8 cellular contexts compared by ENCODE assay signal in genomic region chr14:93115920-93116675, GRCh38. TPM values are rescaled to one million over a fixed set of nuclear protein-coding genes. Genes with fewer than 3 reads are reported as not detected.
DNase-seq lines count a peak whose midpoint lies in the region; ATAC-seq and TF ChIP-seq lines count a peak whose summit lies in the region.

Gene ITPK1, minus strand, starts transcription at chr14:93115925. Its CDS starts 762 bp downstream, at chr14:93115163.

- peak within 1 kb of the TSS; percentile 92 for H3K27ac ChIP-seq in substantia nigra (ENCODE audit: low read depth, low read length, poor library complexity, severe bottlenecking)

- peak; percentile 66 for ATAC-seq in GM18511 (IDR thresholded peaks at IDR 0.05; ENCODE audit: unreplicated experiment)
- peak; percentile 55 for ATAC-seq in HG02973 (IDR thresholded peaks at IDR 0.05; ENCODE audit: unreplicated experiment)
- peak in 1 of 2 donors; percentile 76 for ATAC-seq in natural killer cell treated with Interleukin-12 subunit alpha and Interleukin-12 subunit beta and Interleukin-15 and Interleukin-18, amount 100 ng/mL, for 72 hours

- H3K4me3 Mint-ChIP-seq in natural killer cell treated with Interleukin-12 subunit alpha and Interleukin-12 subunit beta and Interleukin-15 and Interleukin-18, amount 100 ng/mL, for 72 hours: peak within 1 kb of the TSS; percentile 90

- peaks cover 22 to 36% of the 10 kb centered on the region in 2 donors for H3K4me1 Mint-ChIP-seq in natural killer cell treated with Interleukin-12 subunit alpha and Interleukin-12 subunit beta and Interleukin-15 and Interleukin-18, amount 100 ng/mL, for 72 hours (ENCODE audit: low read depth in 2 of 2)

- no peaks in the 10 kb centered on the region for H3K27me3 Mint-ChIP-seq in natural killer cell treated with Interleukin-12 subunit alpha and Interleukin-12 subunit beta and Interleukin-15 and Interleukin-18, amount 100 ng/mL, for 72 hours

- CTCF ChIA-PET in AG04449 (lab: Yijun Ruan, JAX): interaction anchor here (0.6 to 17.7 kb wide), 12 partner anchors 9 to 177 kb away, joined by 3 to 326 read pairs (median 8); no protein-coding TSS in a partner anchor

- peak within 1 kb of the TSS; percentile 86 to 90 for H3K27ac Mint-ChIP-seq in natural killer cell treated with Interleukin-12 subunit alpha and Interleukin-12 subunit beta and Interleukin-15 and Interleukin-18, amount 100 ng/mL, for 72 hours

- POLR2A ChIA-PET in AG04449 (lab: Yijun Ruan, JAX): interaction anchor here (0.7 kb wide), 1 partner anchor 37 kb away, joined by 6 read pairs; no protein-coding TSS in a partner anchor

- no peak for TF ChIP-seq CTCF in AG04449 (IDR thresholded peaks at IDR 0.05; ENCODE audit: insufficient read depth, low read length, missing control alignments)

- no peaks in the 10 kb centered on the region for H3K36me3 Mint-ChIP-seq in natural killer cell treated with Interleukin-12 subunit alpha and Interleukin-12 subunit beta and Interleukin-15 and Interleukin-18, amount 100 ng/mL, for 72 hours

- H3K9me3 Mint-ChIP-seq in natural killer cell treated with Interleukin-12 subunit alpha and Interleukin-12 subunit beta and Interleukin-15 and Interleukin-18, amount 100 ng/mL, for 72 hours: no peaks in the 10 kb centered on the region

- no peak for DNase-seq in AG04449 (ENCODE audit: low read depth, low spot score)
- DNase-seq in NCI-H510A treated with DMSO at 0.1 percent for 48 hours (lab: John Stamatoyannopoulos, UW): peak; percentile 46
- peak; percentile 37 for DNase-seq in activated T-helper 1 cell treated with Interleukin-2 at 50 U/mL for 16 hours (ENCODE audit: low read depth)
- DNase-seq in fibroblast of peridontal ligament (ENCODE audit: extremely low read depth): peak; percentile 38
- peak; percentile 72 for DNase-seq in natural killer cell treated with Interleukin-12 subunit alpha and Interleukin-12 subunit beta and Interleukin-15 and Interleukin-18, amount 100 ng/mL, for 72 hours (ENCODE audit: low spot score)
- DNase-seq in substantia nigra (lab: John Stamatoyannopoulos, UW): peak in 29 of 49 donors; percentile 19 to 77 (median 53)

- peak within 1 kb of the TSS; percentile 70 for H3K4me3 ChIP-seq in AG04449 (ENCODE audit: low read depth, low read length)

RNA-seq across cellular contexts. Expression of gene ITPK1, which starts in this region (rescaled TPM):
- total RNA-seq in natural killer cell treated with Interleukin-12 subunit alpha and Interleukin-12 subunit beta and Interleukin-15 and Interleukin-18, amount 100 ng/mL, for 72 hours: 10 to 100 TPM; 57.9 to 92.1 TPM
